Comparison of ENCODE assay signal across 8 cellular contexts in genomic region chr19:57362997-57363705, GRCh38. TPM values are rescaled to one million over a fixed set of nuclear protein-coding genes. Genes with fewer than 3 reads are reported as not detected.
DNase-seq lines count a peak whose midpoint lies in the region; ATAC-seq and TF ChIP-seq lines count a peak whose summit lies in the region.

TRAPPC2B (plus strand) TSS chr19:57363551; CDS start chr19:57364834, 1,283 bp downstream.
ZNF547 (plus strand) TSS chr19:57363551; CDS start chr19:57368556, 5,005 bp downstream.

- DNase-seq in AML-193 (lab: John Stamatoyannopoulos, UW) (peak; percentile 93 to 96), NCI-H460 (ENCODE audit: extremely low read depth, low read depth) (peak; percentile 97), cerebellum (ENCODE audit: low spot score) (peak; percentile 98), islet precursor cell (peak; percentile 100)
- peak; percentile 98 for DNase-seq in activated CD4-positive, alpha-beta T cell treated with anti-CD3 and anti-CD28 coated beads for 1 hour
- DNase-seq in stimulated activated CD4-positive, alpha-beta T cell treated with anti-CD3 and anti-CD28 coated beads, Interleukin-12 subunit alpha, Interleukin-12 subunit beta, amount 100 ng/mL, for 4 hours = peak; percentile 97

- peak; percentile 72 for TF ChIP-seq POLR2A in GM19099 (IDR thresholded peaks at IDR 0.05; ENCODE audit: extremely low read depth, insufficient read length, low read depth)

- peak; percentile 92 for ATAC-seq in HG03378 (IDR thresholded peaks at IDR 0.05; ENCODE audit: unreplicated experiment)

RNA-seq across cellular contexts. Expression of gene TRAPPC2B, which starts in this region (rescaled TPM):
- total RNA-seq in NCI-H460 (2014; rRNA removed; shearing (Covaris generic)) = 18.0 and 18.3 TPM in 2 replicates
- 11.8 and 27.3 TPM in 2 replicates for polyA plus RNA-seq in NCI-H460 (2014; cell fraction: nucleus; rRNA removed)
- total RNA-seq in cerebellum = 13.0 TPM

RNA-seq across cellular contexts. Expression of gene ZNF547, which starts in this region (rescaled TPM):
- 1.6 and 2.8 TPM in 2 replicates for total RNA-seq in NCI-H460 (2014; rRNA removed; shearing (Covaris generic))
- 0.88 and 1.8 TPM in 2 replicates for polyA plus RNA-seq in NCI-H460 (2014; cell fraction: nucleus; rRNA removed)
- total RNA-seq in cerebellum = 11.5 TPM

Comparison
In these comparisons a context has a peak if more than half of its experiments do, and no peak if none do; other contexts are left out.
1. Peak in every context shown above with its lines: DNase-seq and ATAC-seq.